16 cellular contexts compared by ENCODE assay signal in genomic region chr1:16719571-16720402, GRCh38. TPM values are rescaled to one million over a fixed set of nuclear protein-coding genes. Genes with fewer than 3 reads are reported as not detected.
DNase-seq lines count a peak whose midpoint lies in the region; ATAC-seq and TF ChIP-seq lines count a peak whose summit lies in the region.
"Had no signal": no experiment of that assay in that cellular context is flagged by ENCODE, and none has a peak within 500 bp of the region (broad histone marks: within the 10 kb centered on the region; RNA-seq: fewer than 3 reads in every experiment).

No MANE protein-coding gene starts in this region.

- no peaks in the 10 kb centered on the region for H3K36me3 ChIP-seq in lung (ENCODE audit: control insufficient read depth in 2 of 2, insufficient read depth in 2 of 2, low read length in 2 of 2)
- H3K36me3 ChIP-seq in upper lobe of right lung = no peaks in the 10 kb centered on the region

- TF ChIP-seq CTCF in WTC11 (IDR thresholded peaks at IDR 0.05) (no peak), lung (IDR thresholded peaks at IDR 0.05; ENCODE audit: control extremely low read depth, extremely low read depth) (no peak), upper lobe of right lung (IDR thresholded peaks at IDR 0.05) (no peak)

- DNase-seq in right cardiac atrium (peak; percentile 9 to 53 (median 36)), cardiac septum (ENCODE audit: low spot score) (no peak), WTC11 (ENCODE audit: low spot score) (peak; percentile 18), lung (ENCODE audit: low spot score) (peak; percentile 32), upper lobe of right lung (no peak), middle frontal gyrus (ENCODE audit: extremely low spot score, low spot score) (no peak), AG08395 (ENCODE audit: low spot score) (no peak)
- DNase-seq in stimulated activated CD4-positive, alpha-beta T cell treated with anti-CD3 and anti-CD28 coated beads, Interleukin-2, amount 100 ng/mL, for 48 hours = no peak
- DNase-seq: caudate nucleus, NCI-H1048, NCI-H446, occipital lobe, T-helper 17 cell had no signal

- H3K4me3 ChIP-seq in right cardiac atrium (ENCODE audit: low read length) = no peak overlapping the region
- H3K4me3 ChIP-seq in lung = no peak overlapping the region
- H3K4me3 ChIP-seq in upper lobe of right lung = no peak overlapping the region

- CTCF ChIA-PET in WTC11 (lab: Charles Lee) = no interaction called here

- H3K27ac Mint-ChIP-seq in WTC11 = peak overlapping the region; percentile 69
- H3K27ac Mint-ChIP-seq: activated naive CD4-positive, alpha-beta T cell treated with anti-CD3 and anti-CD28 coated beads, Interleukin-2, amount 50 U/mL, for 72 hours; T-helper 17 cell had no signal

- H3K9me3 ChIP-seq in right cardiac atrium (ENCODE audit: control insufficient read depth, low read length) (no peaks in the 10 kb centered on the region), lung (ENCODE audit: control insufficient read depth in 2 of 2, insufficient read depth in 1 of 2, low read length in 1 of 2) (no peaks in the 10 kb centered on the region), upper lobe of right lung (no peaks in the 10 kb centered on the region)

- 93% methylated on average over 18 of the region's 18 CpGs for WGBS in right cardiac atrium
- 91% methylated on average over 18 of the region's 18 CpGs for WGBS in lung, 2 donors

- H3K9me3 Mint-ChIP-seq in WTC11 = no peaks in the 10 kb centered on the region
- H3K9me3 Mint-ChIP-seq: activated naive CD4-positive, alpha-beta T cell treated with anti-CD3 and anti-CD28 coated beads, Interleukin-2, amount 50 U/mL, for 72 hours had no signal

- H3K4me3 Mint-ChIP-seq in WTC11 = no peak overlapping the region
- H3K4me3 Mint-ChIP-seq: T-helper 17 cell had no signal

- H3K27ac ChIP-seq in right cardiac atrium (ENCODE audit: low read length) = no peak overlapping the region
- no peak overlapping the region for H3K27ac ChIP-seq in lung (ENCODE audit: low read depth in 1 of 2, low read length in 1 of 2)
- no peak overlapping the region for H3K27ac ChIP-seq in upper lobe of right lung

- peaks cover 21% of the 10 kb centered on the region for H3K4me1 Mint-ChIP-seq in WTC11
- H3K4me1 Mint-ChIP-seq: T-helper 17 cell had no signal

- ATAC-seq in right cardiac atrium = no peak
- ATAC-seq in WTC11 = peak; percentile 21
- no peak for ATAC-seq in lung (ENCODE audit: insufficient read depth, low FRiP score)
- ATAC-seq in upper lobe of right lung = no peak
- ATAC-seq: Panc1, T-helper 17 cell had no signal

- H3K36me3 Mint-ChIP-seq in WTC11 = no peaks in the 10 kb centered on the region
- H3K36me3 Mint-ChIP-seq: activated naive CD4-positive, alpha-beta T cell treated with anti-CD3 and anti-CD28 coated beads, Interleukin-2, amount 50 U/mL, for 72 hours had no signal

- no peaks in the 10 kb centered on the region for H3K27me3 Mint-ChIP-seq in WTC11 (ENCODE audit: low read depth)

- H3K4me1 ChIP-seq in right cardiac atrium (ENCODE audit: control insufficient read depth, insufficient read depth, low read length) = no peaks in the 10 kb centered on the region
- no peaks in the 10 kb centered on the region for H3K4me1 ChIP-seq in lung (ENCODE audit: control insufficient read depth in 2 of 2, insufficient read depth in 2 of 2, low read length in 2 of 2)
- H3K4me1 ChIP-seq in upper lobe of right lung = no peaks in the 10 kb centered on the region

- POLR2A ChIA-PET in WTC11 (lab: Charles Lee) = no interaction called here

- H3K27me3 ChIP-seq in right cardiac atrium (ENCODE audit: control insufficient read depth, insufficient read depth) (no peaks in the 10 kb centered on the region), lung (ENCODE audit: control insufficient read depth, insufficient read depth) (no peaks in the 10 kb centered on the region), upper lobe of right lung (peaks cover 42% of the 10 kb centered on the region)

- intact Hi-C loops in right cardiac atrium (cut with DNase I) (no loop called here), cardiac septum (cut with DNase I) (no loop called here), upper lobe of right lung (cut with DNase I) (no loop called here)

TF ChIP-seq in WTC11, 78 proteins besides CTCF, POLR2A, EP300 and RAD21 (continues in another document):
- TF ChIP-seq HMGA2 (CRISPR knock-in tag; IDR thresholded peaks at IDR 0.05) (no peak), GTF2I (CRISPR knock-in tag; conservative IDR thresholded peaks at IDR 0.05) (no peak), OVOL2 (CRISPR knock-in tag; IDR thresholded peaks at IDR 0.05; ENCODE audit: borderline replicate concordance) (no peak), ESRRA (CRISPR knock-in tag; IDR thresholded peaks at IDR 0.05; ENCODE audit: borderline replicate concordance) (no peak), E2F1 (CRISPR knock-in tag; IDR thresholded peaks at IDR 0.05) (no peak)
- TF ChIP-seq, protein P1, sequence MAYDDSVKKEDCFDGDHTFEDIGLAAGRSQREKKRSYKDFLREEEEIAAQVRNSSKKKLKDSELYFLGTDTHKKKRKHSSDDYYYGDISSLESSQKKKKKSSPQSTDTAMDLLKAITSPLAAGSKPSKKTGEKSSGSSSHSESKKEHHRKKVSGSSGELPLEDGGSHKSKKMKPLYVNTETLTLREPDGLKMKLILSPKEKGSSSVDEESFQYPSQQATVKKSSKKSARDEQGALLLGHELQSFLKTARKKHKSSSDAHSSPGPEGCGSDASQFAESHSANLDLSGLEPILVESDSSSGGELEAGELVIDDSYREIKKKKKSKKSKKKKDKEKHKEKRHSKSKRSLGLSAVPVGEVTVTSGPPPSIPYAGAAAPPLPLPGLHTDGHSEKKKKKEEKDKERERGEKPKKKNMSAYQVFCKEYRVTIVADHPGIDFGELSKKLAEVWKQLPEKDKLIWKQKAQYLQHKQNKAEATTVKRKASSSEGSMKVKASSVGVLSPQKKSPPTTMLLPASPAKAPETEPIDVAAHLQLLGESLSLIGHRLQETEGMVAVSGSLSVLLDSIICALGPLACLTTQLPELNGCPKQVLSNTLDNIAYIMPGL (CRISPR knock-in tag; IDR thresholded peaks at IDR 0.05) = no peak
- TF ChIP-seq, protein P2, sequence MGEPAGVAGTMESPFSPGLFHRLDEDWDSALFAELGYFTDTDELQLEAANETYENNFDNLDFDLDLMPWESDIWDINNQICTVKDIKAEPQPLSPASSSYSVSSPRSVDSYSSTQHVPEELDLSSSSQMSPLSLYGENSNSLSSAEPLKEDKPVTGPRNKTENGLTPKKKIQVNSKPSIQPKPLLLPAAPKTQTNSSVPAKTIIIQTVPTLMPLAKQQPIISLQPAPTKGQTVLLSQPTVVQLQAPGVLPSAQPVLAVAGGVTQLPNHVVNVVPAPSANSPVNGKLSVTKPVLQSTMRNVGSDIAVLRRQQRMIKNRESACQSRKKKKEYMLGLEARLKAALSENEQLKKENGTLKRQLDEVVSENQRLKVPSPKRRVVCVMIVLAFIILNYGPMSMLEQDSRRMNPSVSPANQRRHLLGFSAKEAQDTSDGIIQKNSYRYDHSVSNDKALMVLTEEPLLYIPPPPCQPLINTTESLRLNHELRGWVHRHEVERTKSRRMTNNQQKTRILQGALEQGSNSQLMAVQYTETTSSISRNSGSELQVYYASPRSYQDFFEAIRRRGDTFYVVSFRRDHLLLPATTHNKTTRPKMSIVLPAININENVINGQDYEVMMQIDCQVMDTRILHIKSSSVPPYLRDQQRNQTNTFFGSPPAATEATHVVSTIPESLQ (CRISPR knock-in tag; IDR thresholded peaks at IDR 0.05) = no peak
- TF ChIP-seq, protein P3, sequence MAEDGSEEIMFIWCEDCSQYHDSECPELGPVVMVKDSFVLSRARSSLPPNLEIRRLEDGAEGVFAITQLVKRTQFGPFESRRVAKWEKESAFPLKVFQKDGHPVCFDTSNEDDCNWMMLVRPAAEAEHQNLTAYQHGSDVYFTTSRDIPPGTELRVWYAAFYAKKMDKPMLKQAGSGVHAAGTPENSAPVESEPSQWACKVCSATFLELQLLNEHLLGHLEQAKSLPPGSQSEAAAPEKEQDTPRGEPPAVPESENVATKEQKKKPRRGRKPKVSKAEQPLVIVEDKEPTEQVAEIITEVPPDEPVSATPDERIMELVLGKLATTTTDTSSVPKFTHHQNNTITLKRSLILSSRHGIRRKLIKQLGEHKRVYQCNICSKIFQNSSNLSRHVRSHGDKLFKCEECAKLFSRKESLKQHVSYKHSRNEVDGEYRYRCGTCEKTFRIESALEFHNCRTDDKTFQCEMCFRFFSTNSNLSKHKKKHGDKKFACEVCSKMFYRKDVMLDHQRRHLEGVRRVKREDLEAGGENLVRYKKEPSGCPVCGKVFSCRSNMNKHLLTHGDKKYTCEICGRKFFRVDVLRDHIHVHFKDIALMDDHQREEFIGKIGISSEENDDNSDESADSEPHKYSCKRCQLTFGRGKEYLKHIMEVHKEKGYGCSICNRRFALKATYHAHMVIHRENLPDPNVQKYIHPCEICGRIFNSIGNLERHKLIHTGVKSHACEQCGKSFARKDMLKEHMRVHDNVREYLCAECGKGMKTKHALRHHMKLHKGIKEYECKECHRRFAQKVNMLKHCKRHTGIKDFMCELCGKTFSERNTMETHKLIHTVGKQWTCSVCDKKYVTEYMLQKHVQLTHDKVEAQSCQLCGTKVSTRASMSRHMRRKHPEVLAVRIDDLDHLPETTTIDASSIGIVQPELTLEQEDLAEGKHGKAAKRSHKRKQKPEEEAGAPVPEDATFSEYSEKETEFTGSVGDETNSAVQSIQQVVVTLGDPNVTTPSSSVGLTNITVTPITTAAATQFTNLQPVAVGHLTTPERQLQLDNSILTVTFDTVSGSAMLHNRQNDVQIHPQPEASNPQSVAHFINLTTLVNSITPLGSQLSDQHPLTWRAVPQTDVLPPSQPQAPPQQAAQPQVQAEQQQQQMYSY (CRISPR knock-in tag; IDR thresholded peaks at IDR 0.05) = no peak

RNA-seq across cellular contexts. Expression of gene RNU1-4, which starts 20.5 kb away (rescaled TPM):
- total RNA-seq in right cardiac atrium (1,000 to 10,000 TPM; 3,675 to 8,578 (median 7,073) TPM), cardiac septum (6,195 TPM), WTC11 (2021) (1,028 to 1,267 TPM (median 1,197 TPM) in 3 replicates), lung (1,000 to 10,000 TPM in 1 of 2 donors, under 1 TPM in 1; under 0.01 to 3,134 TPM), upper lobe of right lung (6,622 TPM)
- polyA plus RNA-seq in right cardiac atrium (not detected), lung (not detected)
- polyA plus RNA-seq: BJ had no signal

RNA-seq across cellular contexts. Expression of gene RNU1-3, which starts 53.0 kb away (rescaled TPM):
- 1,000 to 10,000 TPM; 3,675 to 8,578 (median 7,073) TPM for total RNA-seq in right cardiac atrium
- not detected for polyA plus RNA-seq in right cardiac atrium
- 6,195 TPM for total RNA-seq in cardiac septum
- 1,028 to 1,267 TPM (median 1,197 TPM) in 3 replicates for total RNA-seq in WTC11 (2021)
- 1,000 to 10,000 TPM in 1 of 2 donors, under 1 TPM in 1; under 0.01 to 3,134 TPM for total RNA-seq in lung
- not detected for polyA plus RNA-seq in lung
- total RNA-seq in upper lobe of right lung = 6,622 TPM
- polyA plus RNA-seq: BJ had no signal

Comparison
In these comparisons a context has a peak if more than half of its experiments do, and no peak if none do; other contexts are left out.
1. DNase-seq: peak in right cardiac atrium (3 of 3), WTC11 (single experiment) and lung (single experiment); none in cardiac septum (single experiment), upper lobe of right lung (single experiment), stimulated activated CD4-positive, alpha-beta T cell treated with anti-CD3 and anti-CD28 coated beads, Interleukin-2, amount 100 ng/mL, for 48 hours (0 of 2), middle frontal gyrus (single experiment) and AG08395 (single experiment).